1 cellular context compared by ENCODE assay signal in genomic region chr16:14151256-14152030, GRCh38.
TF ChIP-seq lines count a peak whose summit lies in the region.

No MANE protein-coding gene starts in this region.

TF ChIP-seq in HepG2, 621 proteins besides CTCF, POLR2A, EP300 and RAD21 (continued from another document):
- TF ChIP-seq ZBED4 (CRISPR knock-in tag; IDR thresholded peaks at IDR 0.05; ENCODE audit: borderline replicate concordance) = no peak
